ENCODE assay signal across 8 cellular contexts in genomic region chr10:17756557-17757208, GRCh38. TPM values are rescaled to one million over a fixed set of nuclear protein-coding genes. Genes with fewer than 3 reads are reported as not detected.
DNase-seq lines count a peak whose midpoint lies in the region; ATAC-seq and TF ChIP-seq lines count a peak whose summit lies in the region.

No MANE protein-coding gene starts in this region.

- no peaks in the 10 kb centered on the region for H3K36me3 ChIP-seq in brain microvascular endothelial cell (replicated peaks)
- H3K36me3 ChIP-seq in suprapubic skin = no peaks in the 10 kb centered on the region

- no peak for TF ChIP-seq CTCF in brain microvascular endothelial cell (IDR thresholded peaks at IDR 0.05; ENCODE audit: low read depth, low read length, missing control alignments)
- no peak for TF ChIP-seq CTCF in suprapubic skin (IDR thresholded peaks at IDR 0.05)

- WGBS in right cardiac atrium = 58% methylated on average over 7 of the region's 7 CpGs
- WGBS in suprapubic skin = 72% methylated on average over 7 of the region's 7 CpGs

- peak; percentile 14 for ATAC-seq in right cardiac atrium
- ATAC-seq in left ventricle myocardium superior = no peak
- ATAC-seq in HG03159 (IDR thresholded peaks at IDR 0.05; ENCODE audit: unreplicated experiment) = peak; percentile 98
- ATAC-seq in stimulated activated naive CD8-positive, alpha-beta T cell treated with anti-CD3 and anti-CD28 coated beads, Interleukin-15, Interleukin-2, amounts not matched to agents 100 U/mL and 50 U/mL, for 24 hours = peak; percentile 52

- H3K27me3 ChIP-seq in right cardiac atrium (ENCODE audit: control insufficient read depth, insufficient read depth) (no peaks in the 10 kb centered on the region), brain microvascular endothelial cell (replicated peaks) (no peaks in the 10 kb centered on the region), suprapubic skin (peaks cover 3% of the 10 kb centered on the region)

- H3K9me3 ChIP-seq in right cardiac atrium (ENCODE audit: control insufficient read depth, low read length) = no peaks in the 10 kb centered on the region
- no peaks in the 10 kb centered on the region for H3K9me3 ChIP-seq in suprapubic skin

- H3K27ac ChIP-seq in right cardiac atrium (ENCODE audit: low read length) (no peak overlapping the region), brain microvascular endothelial cell (no peak overlapping the region), suprapubic skin (no peak overlapping the region)

- H3K4me1 ChIP-seq in right cardiac atrium (ENCODE audit: control insufficient read depth, insufficient read depth, low read length) (no peaks in the 10 kb centered on the region), suprapubic skin (no peaks in the 10 kb centered on the region)

- TF ChIP-seq POLR2A in suprapubic skin (IDR thresholded peaks at IDR 0.05) = no peak

- DNase-seq in right cardiac atrium = no peak
- DNase-seq in left ventricle myocardium superior = no peak
- peak; percentile 17 for DNase-seq in brain microvascular endothelial cell
- DNase-seq in stimulated activated naive CD8-positive, alpha-beta T cell treated with anti-CD3 and anti-CD28 coated beads, Interleukin-15, Interleukin-2, amounts not matched to agents 100 U/mL and 50 U/mL, for 24 hours = no peak
- no peak for DNase-seq in suprapubic skin (ENCODE audit: low spot score in 2 of 2)
- DNase-seq in NCI-H1930 (lab: John Stamatoyannopoulos, UW) = no peak
- no peak for DNase-seq in UCSD-AML1 (lab: John Stamatoyannopoulos, UW; ENCODE audit: unreplicated experiment)

- intact Hi-C loops in right cardiac atrium (cut with DNase I) = no loop called here
- intact Hi-C loops in left ventricle myocardium superior (cut with micrococcal nuclease) = no loop called here

- in situ Hi-C loops in brain microvascular endothelial cell (cut with HindIII; ENCODE audit: low pct_ligation_motif_present, low sequenced_read_pairs) = no loop called here

- H3K4me3 ChIP-seq in right cardiac atrium (ENCODE audit: low read length) (no peak overlapping the region), brain microvascular endothelial cell (ENCODE audit: low read depth, low read length) (no peak overlapping the region), suprapubic skin (no peak overlapping the region)

- no peak for TF ChIP-seq EP300 in suprapubic skin (IDR thresholded peaks at IDR 0.05)

RNA-seq across cellular contexts. Expression of gene TMEM236, which starts 4.7 kb away (rescaled TPM):
- total RNA-seq in right cardiac atrium = 1 to 10 TPM in 1 of 4 donors, under 1 TPM in 3; 0.59 to 1.0 (median 0.73) TPM
- polyA plus RNA-seq in right cardiac atrium = 0.27 TPM
- total RNA-seq in left ventricle myocardium superior = 0.30 TPM
- under 1 TPM in 3 of 4 donors, not detected in 1; 0.11 to 0.39 (median 0.13) TPM for total RNA-seq in suprapubic skin

RNA-seq across cellular contexts. Expression of gene MRC1, which starts 52.5 kb away (rescaled TPM):
- total RNA-seq in right cardiac atrium = 10 to 100 TPM; 24.4 to 51.8 (median 41.4) TPM
- polyA plus RNA-seq in right cardiac atrium = 4.4 TPM
- 26.7 TPM for total RNA-seq in left ventricle myocardium superior
- 1 to 10 TPM; 3.3 to 9.8 (median 5.9) TPM for total RNA-seq in suprapubic skin
